26 cellular contexts compared by ENCODE assay signal in the genomic region with DNA sequence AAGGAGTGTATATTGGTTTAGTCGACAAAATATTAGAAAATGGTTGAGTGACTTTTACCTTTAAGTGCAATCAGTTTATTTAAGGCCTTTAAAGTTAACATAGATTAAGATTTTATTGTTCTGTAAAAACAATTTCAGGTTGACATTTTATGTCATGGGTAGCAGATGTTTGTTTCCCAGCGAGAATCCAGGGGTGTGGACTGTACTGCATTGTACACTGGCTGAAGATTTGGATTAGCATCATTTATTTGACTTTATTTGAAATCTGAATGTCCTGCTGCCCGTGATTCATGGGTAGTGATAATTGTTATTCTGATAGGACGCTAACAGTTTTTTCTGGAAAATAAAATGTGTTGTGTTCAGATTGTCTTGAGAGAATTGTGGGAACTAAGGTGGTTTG.
"Had no signal": no experiment of that assay in that cellular context is flagged by ENCODE, and none has a peak within 500 bp of the region (broad histone marks: within the 10 kb centered on the region; RNA-seq: fewer than 3 reads in every experiment).

No MANE protein-coding gene starts in this region.

- H3K27me3 Mint-ChIP-seq: activated B cell treated with CpG ODN at 0.5 μM for 24 hours; activated CD4-positive, alpha-beta memory T cell treated with anti-CD3 and anti-CD28 coated beads, Interleukin-2, amount 10 ng/mL, durations not matched to agents 7 days and 5 days; activated naive CD4-positive, alpha-beta T cell treated with anti-CD3 and anti-CD28 coated beads, Interleukin-2, amount 10 ng/mL, durations not matched to agents 7 days and 5 days; effector memory CD8-positive, alpha-beta T cell; type B pancreatic cell had no signal

- ATAC-seq: effector memory CD8-positive, alpha-beta T cell had no signal

- H3K36me3 ChIP-seq: prostate gland had no signal

- DNase-seq: activated B cell treated with CpG ODN at 0.5 μM for 24 hours; activated CD4-positive, alpha-beta memory T cell treated with anti-CD3 and anti-CD28 coated beads, Interleukin-2, amount 10 ng/mL, durations not matched to agents 7 days and 5 days; activated CD4-positive, alpha-beta T cell treated with anti-CD3 and anti-CD28 coated beads for 4 hours; activated effector memory CD4-positive, alpha-beta T cell treated with anti-CD3 and anti-CD28 coated beads, Interleukin-2, amount 50 U/mL, for 16 hours; activated naive CD4-positive, alpha-beta T cell treated with anti-CD3 and anti-CD28 coated beads, Interleukin-2, amount 10 ng/mL, durations not matched to agents 7 days and 5 days; anterior cingulate cortex; brain microvascular endothelial cell; central memory CD4-positive, alpha-beta T cell; effector memory CD8-positive, alpha-beta T cell; glutamatergic neuron; hippocampal formation; kidney glomerular epithelial cell; left ventricle myocardium superior; mammary epithelial cell; midbrain; spleen; stimulated activated CD4-positive, alpha-beta T cell treated with anti-CD3 and anti-CD28 coated beads, Interleukin-4, amount 100 ng/mL, for 1 hour; stimulated activated naive CD4-positive, alpha-beta T cell treated with Interleukin-2 at 50 U/mL for 16 hours; T-helper 9 cell had no signal

- FAIRE-seq: colon, frontal cortex had no signal

- H3K4me3 Mint-ChIP-seq: activated B cell treated with CpG ODN at 0.5 μM for 24 hours; activated CD4-positive, alpha-beta memory T cell treated with anti-CD3 and anti-CD28 coated beads, Interleukin-2, amount 10 ng/mL, durations not matched to agents 7 days and 5 days; activated naive CD4-positive, alpha-beta T cell treated with anti-CD3 and anti-CD28 coated beads, Interleukin-2, amount 10 ng/mL, durations not matched to agents 7 days and 5 days; type B pancreatic cell had no signal

- H3K4me3 ChIP-seq: esophagus muscularis mucosa, prostate gland, spleen, thoracic aorta, vagina had no signal

- H3K27me3 ChIP-seq: brain microvascular endothelial cell, esophagus muscularis mucosa, spleen, vagina had no signal

- H3K27ac ChIP-seq: brain microvascular endothelial cell, esophagus muscularis mucosa, prostate gland, spleen, thoracic aorta, vagina had no signal

- H3K9me3 Mint-ChIP-seq: type B pancreatic cell had no signal

- H3K27ac Mint-ChIP-seq: activated B cell treated with CpG ODN at 0.5 μM for 24 hours; activated CD4-positive, alpha-beta memory T cell treated with anti-CD3 and anti-CD28 coated beads, Interleukin-2, amount 10 ng/mL, durations not matched to agents 7 days and 5 days; type B pancreatic cell had no signal

- H3K4me1 ChIP-seq: prostate gland had no signal

- H3K9me3 ChIP-seq: esophagus muscularis mucosa, prostate gland, thoracic aorta, vagina had no signal
